7 cellular contexts compared by ENCODE assay signal in the genomic region with DNA sequence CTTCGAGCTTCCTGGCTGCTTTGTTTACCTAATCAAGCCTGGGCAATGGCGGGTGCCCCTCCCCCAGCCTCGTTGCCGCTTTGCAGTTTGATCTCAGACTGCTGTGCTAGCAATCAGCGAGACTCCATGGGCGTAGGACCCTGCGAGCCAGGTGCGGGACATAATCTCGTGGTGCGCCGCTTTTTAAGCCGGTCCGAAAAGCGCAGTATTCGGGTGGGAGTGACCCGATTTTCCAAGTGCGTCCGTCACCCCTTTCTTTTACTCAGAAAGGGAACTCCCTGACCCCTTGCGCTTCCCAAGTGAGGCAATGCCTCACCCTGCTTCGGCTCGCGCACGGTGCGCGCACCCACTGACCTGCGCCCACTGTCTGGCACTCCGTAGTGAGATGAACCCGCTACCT.
DNase-seq lines count a peak whose midpoint lies in the region; TF ChIP-seq lines count a peak whose summit lies in the region.
"Not testable (repeated sequence)": the region's sequence is repeated elsewhere in the genome, so short reads cannot be mapped to it uniquely, and the experiment has no call there.

No MANE protein-coding gene starts in this region.

- H2BK12ac ChIP-seq in neuronal stem cell (ENCODE audit: low read length): not testable (repeated sequence)

- H2BK5ac ChIP-seq in neuronal stem cell (ENCODE audit: low read length): not testable (repeated sequence)

- H4K8ac ChIP-seq in neuronal stem cell (ENCODE audit: low read depth, low read length): not testable (repeated sequence)

- not testable (repeated sequence) for H3K4me1 Mint-ChIP-seq in brain; glutamatergic neuron (ENCODE audit: low read depth, unreplicated experiment); mesothelial cell of epicardium

- H3K4ac ChIP-seq in neuronal stem cell (ENCODE audit: low read length): not testable (repeated sequence)

- H3K27ac Mint-ChIP-seq in brain (peak overlapping the region in 1 of 5 experiments; percentile 79), glutamatergic neuron (ENCODE audit: unreplicated experiment) (peak overlapping the region; percentile 79), mesothelial cell of epicardium (peak overlapping the region; percentile 88)

- H3K4me3 ChIP-seq in HUES48 (ENCODE audit: low read depth, low read length) (peak overlapping the region; percentile 37; the same call in 1 of the 2 replicates), NT2/D1 (ENCODE audit: insufficient read length, low read depth) (peak overlapping the region; percentile 26)
- not testable (repeated sequence) for H3K4me3 ChIP-seq in neuronal stem cell (ENCODE audit: low read length in 2 of 2)

- not testable (repeated sequence) for H3K36me3 Mint-ChIP-seq in brain, mesothelial cell of epicardium
- peaks cover 12% of the 10 kb centered on the region for H3K36me3 Mint-ChIP-seq in glutamatergic neuron (ENCODE audit: unreplicated experiment)

- not testable (repeated sequence) for H3K4me1 ChIP-seq in HUES48 (ENCODE audit: control insufficient read depth, insufficient read depth, low read length); NT2/D1 (ENCODE audit: insufficient read depth, insufficient read length); neuronal stem cell (ENCODE audit: control insufficient read depth in 2 of 2, insufficient read depth in 1 of 2, low read depth in 1 of 2, low read length in 2 of 2)

- not testable (repeated sequence) for H4K91ac ChIP-seq in neuronal stem cell (ENCODE audit: low read depth, low read length, poor library complexity)

- peak; percentile 61 for DNase-seq in ELF-1 (ENCODE audit: low read depth, low spot score)
- not testable (repeated sequence) for DNase-seq in NT2/D1 (ENCODE audit: low read depth, low spot score); glutamatergic neuron; mesothelial cell of epicardium (ENCODE audit: low spot score in 2 of 2, unreplicated experiment in 2 of 2); neuronal stem cell (ENCODE audit: low spot score)

- not testable (repeated sequence) for H3K9me3 ChIP-seq in HUES48 (ENCODE audit: control insufficient read depth, insufficient read depth, low read length); NT2/D1 (ENCODE audit: insufficient read depth, low read length); neuronal stem cell (replicated peaks in 1 of 2; ENCODE audit: control insufficient read depth in 2 of 2, insufficient read depth in 1 of 2, low read depth in 1 of 2, low read length in 2 of 2)

- not testable (repeated sequence) for H3K27ac ChIP-seq in HUES48 (ENCODE audit: low read depth, low read length); neuronal stem cell (replicated peaks; ENCODE audit: low read length)

- H3K9ac ChIP-seq in HUES48 (ENCODE audit: low read depth, low read length): 0 out of 2 replicates have a peak overlapping the region, but pooled peaks have one; percentile 32
- H3K9ac ChIP-seq in NT2/D1 (ENCODE audit: insufficient read length, low read depth); neuronal stem cell (ENCODE audit: low read depth, low read length, poor library complexity): not testable (repeated sequence)

- not testable (repeated sequence) for H3K36me3 ChIP-seq in HUES48 (ENCODE audit: control insufficient read depth, insufficient read depth, low read length); NT2/D1 (ENCODE audit: insufficient read depth, insufficient read length, low read length); neuronal stem cell (replicated peaks in 1 of 2; ENCODE audit: control insufficient read depth in 2 of 2, insufficient read depth in 2 of 2, low read length in 2 of 2)

- H3K4me3 Mint-ChIP-seq in brain: peak overlapping the region in 3 of 5 experiments; percentile 55 to 79 (median 63)
- peak overlapping the region; percentile 72 for H3K4me3 Mint-ChIP-seq in glutamatergic neuron (ENCODE audit: unreplicated experiment)
- peak overlapping the region; percentile 75 for H3K4me3 Mint-ChIP-seq in mesothelial cell of epicardium

- H3K9me3 Mint-ChIP-seq in brain: peaks cover 4 to 14% (median 12%) of the 10 kb centered on the region in 5 experiments
- H3K9me3 Mint-ChIP-seq in glutamatergic neuron (ENCODE audit: unreplicated experiment); mesothelial cell of epicardium: not testable (repeated sequence)

- H2BK120ac ChIP-seq in neuronal stem cell (ENCODE audit: low read depth, low read length): not testable (repeated sequence)

- H3K23ac ChIP-seq in neuronal stem cell (ENCODE audit: low read depth, low read length, poor library complexity): not testable (repeated sequence)

- not testable (repeated sequence) for H3K27me3 Mint-ChIP-seq in brain; glutamatergic neuron (ENCODE audit: unreplicated experiment); mesothelial cell of epicardium (ENCODE audit: low read depth)

- not testable (repeated sequence) for TF ChIP-seq CTCF in brain (conservative IDR thresholded peaks at IDR 0.05); glutamatergic neuron (IDR thresholded peaks at IDR 0.05; ENCODE audit: partially characterized antibody, unreplicated experiment); mesothelial cell of epicardium (IDR thresholded peaks at IDR 0.05; ENCODE audit: unreplicated experiment)

- not testable (repeated sequence) for H3K14ac ChIP-seq in neuronal stem cell (ENCODE audit: low read length)

- not testable (repeated sequence) for H3K18ac ChIP-seq in neuronal stem cell (ENCODE audit: low read length)

- no CpG with 5 or more reads among the region's 28 CpGs for WGBS in neuronal stem cell (ENCODE audit: extremely low coverage in 2 of 2, insufficient read length in 2 of 2, insufficient replicate concordance in 1 of 2), 2 donors

- not testable (repeated sequence) for H2BK15ac ChIP-seq in neuronal stem cell (ENCODE audit: low read length)

- H3K4me2 ChIP-seq in neuronal stem cell (ENCODE audit: insufficient read depth, low read length, poor library complexity, severe bottlenecking): not testable (repeated sequence)

- H2AFZ ChIP-seq in neuronal stem cell (ENCODE audit: low read length): peak overlapping the region; percentile 45

- H3K27me3 ChIP-seq in HUES48 (ENCODE audit: control insufficient read depth, insufficient read depth, low read length); NT2/D1 (ENCODE audit: insufficient read depth, insufficient read length); neuronal stem cell (ENCODE audit: control insufficient read depth in 3 of 3, insufficient read depth in 3 of 3, low read depth in 1 of 3, low read length in 3 of 3): not testable (repeated sequence)

- H2AK5ac ChIP-seq in neuronal stem cell (ENCODE audit: low read depth, low read length): not testable (repeated sequence)

- H3K79me1 ChIP-seq in neuronal stem cell (ENCODE audit: low read depth, low read length): not testable (repeated sequence)
